Comparison of ENCODE assay signal across 27 cellular contexts in genomic region chr17:310111-311010, GRCh38. TPM values are rescaled to one million over a fixed set of nuclear protein-coding genes. Genes with fewer than 3 reads are reported as not detected.
DNase-seq lines count a peak whose midpoint lies in the region; ATAC-seq and TF ChIP-seq lines count a peak whose summit lies in the region.
"Had no signal": no experiment of that assay in that cellular context is flagged by ENCODE, and none has a peak within 500 bp of the region (broad histone marks: within the 10 kb centered on the region; RNA-seq: fewer than 3 reads in every experiment).

No MANE protein-coding gene starts in this region.

- DNase-seq in G401 (ENCODE audit: low spot score) (peak; percentile 91), astrocyte of the hippocampus (ENCODE audit: low read depth, low spot score) (peak; percentile 39), progenitor cell of endocrine pancreas (ENCODE audit: low spot score, unreplicated experiment) (no peak), HuH-7.5 (ENCODE audit: low spot score) (no peak), DMS114 treated with DMSO at 0.1 percent for 48 hours (lab: John Stamatoyannopoulos, UW; ENCODE audit: unreplicated experiment) (no peak)
- DNase-seq in central memory CD4-positive, alpha-beta T cell, result no peak
- DNase-seq: activated CD4-positive, alpha-beta T cell treated with anti-CD3 and anti-CD28 coated beads, Interleukin-2, amount 10 ng/mL, durations not matched to agents 7 days and 5 days; activated naive CD4-positive, alpha-beta T cell treated with anti-CD3 and anti-CD28 coated beads for 36 hours; amniotic stem cell; effector CD8-positive, alpha-beta T cell; EL; foreskin fibroblast; hippocampal formation; NCI-H1092; NCI-H187 treated with DMSO at 0.1 percent for 48 hours; NCI-H526 treated with DMSO at 0.1 percent for 48 hours; Peyer's patch; stimulated activated CD4-positive, alpha-beta T cell treated with anti-CD3 and anti-CD28 coated beads, Interleukin-12 subunit alpha, Interleukin-12 subunit beta, amount 100 ng/mL, for 4 hours; stimulated activated CD4-positive, alpha-beta T cell treated with anti-CD3 and anti-CD28 coated beads, Interleukin-4, amount 100 ng/mL, for 4 hours; tibial artery had no signal

- peaks cover 3% of the 10 kb centered on the region for H3K9me3 Mint-ChIP-seq in progenitor cell of endocrine pancreas (ENCODE audit: low read depth)
- H3K9me3 Mint-ChIP-seq: IgD-negative memory B cell, immature natural killer cell had no signal

- H3K4me3 Mint-ChIP-seq in progenitor cell of endocrine pancreas (ENCODE audit: low read depth), result no peak overlapping the region
- H3K4me3 Mint-ChIP-seq: activated CD4-positive, alpha-beta T cell treated with anti-CD3 and anti-CD28 coated beads, Interleukin-2, amount 10 ng/mL, durations not matched to agents 7 days and 5 days; activated naive CD4-positive, alpha-beta T cell treated with anti-CD3 and anti-CD28 coated beads for 36 hours; central memory CD8-positive, alpha-beta T cell; IgD-negative memory B cell; immature natural killer cell had no signal

- H3K27ac Mint-ChIP-seq in progenitor cell of endocrine pancreas, result peak overlapping the region; percentile 83
- H3K27ac Mint-ChIP-seq: activated CD4-positive, alpha-beta T cell treated with anti-CD3 and anti-CD28 coated beads, Interleukin-2, amount 10 ng/mL, durations not matched to agents 7 days and 5 days; activated naive CD4-positive, alpha-beta T cell treated with anti-CD3 and anti-CD28 coated beads for 36 hours; IgD-negative memory B cell had no signal

- H3K27me3 ChIP-seq in layer of hippocampus (ENCODE audit: control insufficient read depth, insufficient read depth, low read length), result no peaks in the 10 kb centered on the region
- H3K27me3 ChIP-seq: Peyer's patch had no signal

- peak overlapping the region; percentile 10 for H3K27ac ChIP-seq in layer of hippocampus (ENCODE audit: low read depth, low read length)
- H3K27ac ChIP-seq: Peyer's patch, tibial artery had no signal

- in situ Hi-C loops in G401 (cut with HindIII; ENCODE audit: low sequenced_read_pairs), result no loop called here

- no peak for TF ChIP-seq CTCF in progenitor cell of endocrine pancreas (IDR thresholded peaks at IDR 0.05; ENCODE audit: unreplicated experiment)

- H3K27me3 Mint-ChIP-seq in progenitor cell of endocrine pancreas, result no peaks in the 10 kb centered on the region
- H3K27me3 Mint-ChIP-seq: activated CD4-positive, alpha-beta T cell treated with anti-CD3 and anti-CD28 coated beads, Interleukin-2, amount 10 ng/mL, durations not matched to agents 7 days and 5 days; central memory CD8-positive, alpha-beta T cell; IgD-negative memory B cell had no signal

- peaks cover 9% of the 10 kb centered on the region for H3K36me3 Mint-ChIP-seq in progenitor cell of endocrine pancreas (ENCODE audit: insufficient read depth)
- H3K36me3 Mint-ChIP-seq: IgD-negative memory B cell had no signal

- no peak for ATAC-seq in HG03457 (IDR thresholded peaks at IDR 0.05; ENCODE audit: unreplicated experiment)
- ATAC-seq: mucosa of descending colon; stimulated activated naive CD8-positive, alpha-beta T cell treated with anti-CD3 and anti-CD28 coated beads, Interleukin-15, Interleukin-2, amounts not matched to agents 100 U/mL and 50 U/mL, for 24 hours had no signal

- H3K4me1 Mint-ChIP-seq in progenitor cell of endocrine pancreas (ENCODE audit: low read depth), result peaks cover 2% of the 10 kb centered on the region
- H3K4me1 Mint-ChIP-seq: activated CD4-positive, alpha-beta T cell treated with anti-CD3 and anti-CD28 coated beads, Interleukin-2, amount 10 ng/mL, durations not matched to agents 7 days and 5 days; IgD-negative memory B cell; immature natural killer cell had no signal

RNA-seq across cellular contexts. Expression of gene RPH3AL, which starts 42.2 kb away (rescaled TPM):
- 6.9 and 17.8 TPM in 2 replicates for total RNA-seq in G401 (2014; rRNA removed; shearing (Covaris generic))
- total RNA-seq in progenitor cell of endocrine pancreas, result 47.6 and 47.8 TPM in 2 replicates

Comparison
In these comparisons a context has a peak if more than half of its experiments do, and no peak if none do; other contexts are left out.
1. DNase-seq: peak in G401 (single experiment) and astrocyte of the hippocampus (single experiment); none in progenitor cell of endocrine pancreas (single experiment), central memory CD4-positive, alpha-beta T cell (single experiment), HuH-7.5 (single experiment) and DMS114 treated with DMSO at 0.1 percent for 48 hours (single experiment).